Comparison of ENCODE assay signal across 16 cellular contexts in the genomic region with DNA sequence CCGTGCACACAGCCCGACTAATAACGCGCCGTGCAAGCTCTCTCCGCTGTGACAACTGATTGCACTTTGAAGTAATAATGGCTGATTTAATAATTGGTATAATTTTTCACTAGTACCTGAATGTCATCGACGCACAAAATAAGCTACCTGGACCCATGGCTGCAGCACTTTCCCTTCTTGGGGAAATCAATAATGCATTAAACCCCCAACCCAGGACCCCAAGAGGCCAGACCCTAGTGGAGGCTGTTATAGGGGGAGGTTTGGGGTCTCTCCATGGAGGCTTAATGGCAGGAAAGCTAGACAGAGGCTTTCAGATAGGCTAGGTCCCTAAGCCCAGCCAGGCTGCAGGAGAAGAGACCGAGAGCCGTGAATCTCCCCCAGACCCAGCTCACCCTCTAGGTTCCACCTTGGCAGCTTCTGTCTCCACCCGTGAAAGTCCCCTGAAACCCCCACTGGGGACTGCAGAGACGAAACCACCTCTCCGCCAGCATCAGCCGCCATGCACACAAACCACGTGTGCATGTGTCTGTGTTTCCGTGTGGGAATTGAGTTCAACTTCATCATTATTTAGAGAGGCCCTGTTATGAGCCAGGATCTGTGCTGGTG.
"Had no signal": no experiment of that assay in that cellular context is flagged by ENCODE, and none has a peak within 500 bp of the region (broad histone marks: within the 10 kb centered on the region; RNA-seq: fewer than 3 reads in every experiment).

No MANE protein-coding gene starts in this region.

- H3K4me1 ChIP-seq: adrenal gland, gastroesophageal sphincter, upper lobe of left lung had no signal

- H3K27ac ChIP-seq: adrenal gland, epithelial cell of prostate, gastroesophageal sphincter, upper lobe of left lung had no signal

- H3K4me3 ChIP-seq: adrenal gland, gastroesophageal sphincter, upper lobe of left lung had no signal

- ATAC-seq: activated T-helper 17 cell treated with anti-CD3 and anti-CD28 coated beads, Interleukin-2, amount 50 U/mL, for 72 hours; gastroesophageal sphincter; left ventricle myocardium superior; right cardiac atrium had no signal

- DNase-seq: activated CD4-positive, alpha-beta T cell treated with anti-CD3 and anti-CD28 coated beads, Interleukin-2, amount 50 U/mL, for 4 hours; activated CD4-positive, CD25-positive, alpha-beta regulatory T cell treated with anti-CD3 and anti-CD28 coated beads, Interleukin-2, amount 50 U/mL, for 72 hours; activated naive CD4-positive, alpha-beta T cell treated with anti-CD3 and anti-CD28 coated beads, Interleukin-2, amount 50 U/mL, for 16 hours; effector memory CD4-positive, alpha-beta T cell; kidney; left ventricle myocardium superior; mesendoderm; right cardiac atrium; small intestine; stimulated activated naive CD4-positive, alpha-beta T cell; T-helper 9 cell; upper lobe of left lung had no signal

- H3K9me3 ChIP-seq: adrenal gland, gastroesophageal sphincter, upper lobe of left lung had no signal

- H3K36me3 ChIP-seq: adrenal gland, gastroesophageal sphincter, upper lobe of left lung had no signal

- H3K27me3 ChIP-seq: upper lobe of left lung had no signal
